ENCODE assay signal across 15 cellular contexts in genomic region chr6:90005048-90005827, GRCh38.
A peak's percentile ranks its signal among the peaks of the same experiment; 100 is the strongest.
DNase-seq lines count a peak whose midpoint lies in the region; ATAC-seq and TF ChIP-seq lines count a peak whose summit lies in the region.
"Had no signal": no experiment of that assay in that cellular context is flagged by ENCODE, and none has a peak within 500 bp of the region (broad histone marks: within the 10 kb centered on the region; RNA-seq: fewer than 3 reads in every experiment).

No MANE protein-coding gene starts in this region.

- H3K4me3 Mint-ChIP-seq in CD8-positive, alpha-beta T cell, result no peak overlapping the region
- no peak overlapping the region for H3K4me3 Mint-ChIP-seq in activated T-helper 1 cell treated with anti-CD3 and anti-CD28 coated beads, Interleukin-12 subunit alpha, Interleukin-12 subunit beta, Interleukin-2, Interleukin-4 antibody, amounts not matched to agents 30 ng/mL and 10 ng/mL and 1 ng/mL, durations not matched to agents 14 hours and 24 hours and 36 hours
- peak overlapping the region in 2 of 8 donors; percentile 21 to 22 for H3K4me3 Mint-ChIP-seq in naive B cell

- H3K27me3 Mint-ChIP-seq in CD8-positive, alpha-beta T cell (ENCODE audit: low read depth), result no peaks in the 10 kb centered on the region
- no peaks in the 10 kb centered on the region for H3K27me3 Mint-ChIP-seq in activated T-helper 1 cell treated with anti-CD3 and anti-CD28 coated beads, Interleukin-12 subunit alpha, Interleukin-12 subunit beta, Interleukin-2, Interleukin-4 antibody, amounts not matched to agents 30 ng/mL and 10 ng/mL and 1 ng/mL, durations not matched to agents 14 hours and 24 hours and 36 hours (ENCODE audit: insufficient read depth)
- H3K27me3 Mint-ChIP-seq in naive B cell, result no peaks in the 10 kb centered on the region

- peaks cover 25% of the 10 kb centered on the region for H3K4me1 Mint-ChIP-seq in CD8-positive, alpha-beta T cell (ENCODE audit: low read depth)
- H3K4me1 Mint-ChIP-seq in activated T-helper 1 cell treated with anti-CD3 and anti-CD28 coated beads, Interleukin-12 subunit alpha, Interleukin-12 subunit beta, Interleukin-2, Interleukin-4 antibody, amounts not matched to agents 30 ng/mL and 10 ng/mL and 1 ng/mL, durations not matched to agents 14 hours and 24 hours and 36 hours (ENCODE audit: low read depth), result peaks cover 24% of the 10 kb centered on the region
- peaks cover 8 to 11% (median 10%) of the 10 kb centered on the region in 3 donors for H3K4me1 Mint-ChIP-seq in naive B cell

- ATAC-seq in CD8-positive, alpha-beta T cell, result no peak
- ATAC-seq in naive B cell (ENCODE audit: low read depth in 2 of 2) (no peak), GM19467 (IDR thresholded peaks at IDR 0.05; ENCODE audit: unreplicated experiment) (no peak), HG03095 (IDR thresholded peaks at IDR 0.05; ENCODE audit: unreplicated experiment) (no peak)
- ATAC-seq: Panc1, upper lobe of right lung had no signal

- H2AFZ ChIP-seq in Karpas-422 (ENCODE audit: low read length), result no peak overlapping the region

- H3K27me3 ChIP-seq in CD8-positive, alpha-beta T cell (ENCODE audit: insufficient read depth, low read length), result no peaks in the 10 kb centered on the region
- H3K27me3 ChIP-seq in Karpas-422 (ENCODE audit: low read length), result no peaks in the 10 kb centered on the region
- H3K27me3 ChIP-seq: upper lobe of right lung had no signal

- CTCF ChIA-PET in CD8-positive, alpha-beta T cell (lab: Charles Lee), result interaction anchor here (1.5 to 1.7 kb wide), 2 partner anchors 35 to 388 kb away, joined by 3 to 5 read pairs; no protein-coding TSS in a partner anchor

- no peaks in the 10 kb centered on the region for H3K79me2 ChIP-seq in Karpas-422 (ENCODE audit: low read length)

- peaks cover 37% of the 10 kb centered on the region for H3K36me3 ChIP-seq in CD8-positive, alpha-beta T cell (ENCODE audit: insufficient read depth, low read length)
- no peaks in the 10 kb centered on the region for H3K36me3 ChIP-seq in Karpas-422 (ENCODE audit: insufficient read depth, low read length)
- H3K36me3 ChIP-seq: upper lobe of right lung had no signal

- H3K4me1 ChIP-seq in CD8-positive, alpha-beta T cell (ENCODE audit: insufficient read depth, low read length), result no peaks in the 10 kb centered on the region
- no peaks in the 10 kb centered on the region for H3K4me1 ChIP-seq in Karpas-422 (ENCODE audit: low read length)
- H3K4me1 ChIP-seq: upper lobe of right lung had no signal

- peak overlapping the region; percentile 64 for H3K27ac Mint-ChIP-seq in CD8-positive, alpha-beta T cell
- peak overlapping the region; percentile 16 for H3K27ac Mint-ChIP-seq in activated T-helper 1 cell treated with anti-CD3 and anti-CD28 coated beads, Interleukin-12 subunit alpha, Interleukin-12 subunit beta, Interleukin-2, Interleukin-4 antibody, amounts not matched to agents 30 ng/mL and 10 ng/mL and 1 ng/mL, durations not matched to agents 14 hours and 24 hours and 36 hours
- peak overlapping the region in 5 of 6 donors; percentile 38 to 90 (median 67) for H3K27ac Mint-ChIP-seq in naive B cell

- no peak overlapping the region for H3K27ac ChIP-seq in CD8-positive, alpha-beta T cell (ENCODE audit: low read depth, low read length)
- no peak overlapping the region for H3K27ac ChIP-seq in Karpas-422 (ENCODE audit: low read length)
- H3K27ac ChIP-seq: upper lobe of right lung had no signal

- DNase-seq in CD8-positive, alpha-beta T cell, result no peak
- DNase-seq in NCI-H1105 (lab: John Stamatoyannopoulos, UW) (peak; percentile 38), naive B cell (no peak), Karpas-422 (no peak)
- no peak for DNase-seq in activated T-helper 1 cell treated with anti-CD3 and anti-CD28 coated beads, Interleukin-12 subunit alpha, Interleukin-12 subunit beta, Interleukin-2, Interleukin-4 antibody, amounts not matched to agents 30 ng/mL and 10 ng/mL and 1 ng/mL, durations not matched to agents 14 hours and 24 hours and 36 hours (ENCODE audit: low spot score)
- DNase-seq in stimulated activated CD4-positive, alpha-beta T cell treated with anti-CD3 and anti-CD28 coated beads, Interleukin-2, amount 100 ng/mL, for 24 hours, result no peak
- DNase-seq: activated CD4-positive, CD25-positive, alpha-beta regulatory T cell; AML-193; DMS153; NCI-H446 treated with DMSO at 0.1 percent for 48 hours; upper lobe of right lung had no signal

- no peaks in the 10 kb centered on the region for H3K9me3 ChIP-seq in CD8-positive, alpha-beta T cell (ENCODE audit: low read length)
- H3K9me3 ChIP-seq in Karpas-422 (ENCODE audit: low read length), result no peaks in the 10 kb centered on the region
- H3K9me3 ChIP-seq: upper lobe of right lung had no signal

- no peak overlapping the region for H3K4me2 ChIP-seq in Karpas-422 (ENCODE audit: low read depth, low read length, poor library complexity, severe bottlenecking)

- H3K9me3 Mint-ChIP-seq in CD8-positive, alpha-beta T cell, result no peaks in the 10 kb centered on the region
- no peaks in the 10 kb centered on the region for H3K9me3 Mint-ChIP-seq in activated T-helper 1 cell treated with anti-CD3 and anti-CD28 coated beads, Interleukin-12 subunit alpha, Interleukin-12 subunit beta, Interleukin-2, Interleukin-4 antibody, amounts not matched to agents 30 ng/mL and 10 ng/mL and 1 ng/mL, durations not matched to agents 14 hours and 24 hours and 36 hours
- H3K9me3 Mint-ChIP-seq in naive B cell, result no peaks in the 10 kb centered on the region

- no peak overlapping the region for H3K4me3 ChIP-seq in CD8-positive, alpha-beta T cell (ENCODE audit: low read depth, low read length)
- H3K4me3 ChIP-seq in Karpas-422 (ENCODE audit: low read length), result no peak overlapping the region
- H3K4me3 ChIP-seq: lung, upper lobe of right lung had no signal

- no peak for TF ChIP-seq CTCF in CD8-positive, alpha-beta T cell (IDR thresholded peaks at IDR 0.05)

- POLR2A ChIA-PET in CD8-positive, alpha-beta T cell (lab: Charles Lee), result no interaction called here

- H4K20me1 ChIP-seq in Karpas-422 (ENCODE audit: insufficient read depth, low read depth, low read length), result no peaks in the 10 kb centered on the region

- no peaks in the 10 kb centered on the region for H3K9me2 ChIP-seq in Karpas-422 (replicated peaks; ENCODE audit: insufficient read depth, low read length)

- intact Hi-C loops in CD8-positive, alpha-beta T cell (cut with DNase I, micrococcal nuclease), result no loop called here
- intact Hi-C loops in activated T-helper 1 cell treated with anti-CD3 and anti-CD28 coated beads, Interleukin-12 subunit alpha, Interleukin-12 subunit beta, Interleukin-2, Interleukin-4 antibody, amounts not matched to agents 30 ng/mL and 10 ng/mL and 1 ng/mL, durations not matched to agents 14 hours and 24 hours and 36 hours (cut with micrococcal nuclease), result no loop called here

- H3K36me3 Mint-ChIP-seq in CD8-positive, alpha-beta T cell, result peaks cover 30% of the 10 kb centered on the region
- H3K36me3 Mint-ChIP-seq in activated T-helper 1 cell treated with anti-CD3 and anti-CD28 coated beads, Interleukin-12 subunit alpha, Interleukin-12 subunit beta, Interleukin-2, Interleukin-4 antibody, amounts not matched to agents 30 ng/mL and 10 ng/mL and 1 ng/mL, durations not matched to agents 14 hours and 24 hours and 36 hours (ENCODE audit: low read depth), result peaks cover 38% of the 10 kb centered on the region
- peaks cover 18 to 22% of the 10 kb centered on the region in 2 donors for H3K36me3 Mint-ChIP-seq in naive B cell

- no peak overlapping the region for H3K9ac ChIP-seq in Karpas-422 (ENCODE audit: low read length)

Comparison
In these comparisons a context has a peak if more than half of its experiments do, and no peak if none do; other contexts are left out.
1. H3K27ac Mint-ChIP-seq: peak in every context shown above with its lines; median percentile 67 in naive B cell; 64 in CD8-positive, alpha-beta T cell; 16 in activated T-helper 1 cell treated with anti-CD3 and anti-CD28 coated beads, Interleukin-12 subunit alpha, Interleukin-12 subunit beta, Interleukin-2, Interleukin-4 antibody, amounts not matched to agents 30 ng/mL and 10 ng/mL and 1 ng/mL, durations not matched to agents 14 hours and 24 hours and 36 hours.